Comparison of ENCODE assay signal across 1 cellular context in genomic region chr20:40397483-40397882, GRCh38.
TF ChIP-seq lines count a peak whose summit lies in the region.

No MANE protein-coding gene starts in this region.

TF ChIP-seq in HEK293, 187 proteins besides CTCF, POLR2A, EP300 and RAD21 (continued from another document):
- no peak for TF ChIP-seq KLF9 (tag by site-specific recombination; IDR thresholded peaks at IDR 0.05; ENCODE audit: low read depth)
- TF ChIP-seq TSHZ1 (tag by site-specific recombination; IDR thresholded peaks at IDR 0.05; ENCODE audit: borderline replicate concordance), result no peak
- TF ChIP-seq, protein P1, sequence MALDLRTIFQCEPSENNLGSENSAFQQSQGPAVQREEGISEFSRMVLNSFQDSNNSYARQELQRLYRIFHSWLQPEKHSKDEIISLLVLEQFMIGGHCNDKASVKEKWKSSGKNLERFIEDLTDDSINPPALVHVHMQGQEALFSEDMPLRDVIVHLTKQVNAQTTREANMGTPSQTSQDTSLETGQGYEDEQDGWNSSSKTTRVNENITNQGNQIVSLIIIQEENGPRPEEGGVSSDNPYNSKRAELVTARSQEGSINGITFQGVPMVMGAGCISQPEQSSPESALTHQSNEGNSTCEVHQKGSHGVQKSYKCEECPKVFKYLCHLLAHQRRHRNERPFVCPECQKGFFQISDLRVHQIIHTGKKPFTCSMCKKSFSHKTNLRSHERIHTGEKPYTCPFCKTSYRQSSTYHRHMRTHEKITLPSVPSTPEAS (tag by site-specific recombination; IDR thresholded peaks at IDR 0.05), result no peak
- TF ChIP-seq ZFP41 (tag by site-specific recombination; IDR thresholded peaks at IDR 0.05; ENCODE audit: borderline replicate concordance), result no peak
- TF ChIP-seq, protein P2, sequence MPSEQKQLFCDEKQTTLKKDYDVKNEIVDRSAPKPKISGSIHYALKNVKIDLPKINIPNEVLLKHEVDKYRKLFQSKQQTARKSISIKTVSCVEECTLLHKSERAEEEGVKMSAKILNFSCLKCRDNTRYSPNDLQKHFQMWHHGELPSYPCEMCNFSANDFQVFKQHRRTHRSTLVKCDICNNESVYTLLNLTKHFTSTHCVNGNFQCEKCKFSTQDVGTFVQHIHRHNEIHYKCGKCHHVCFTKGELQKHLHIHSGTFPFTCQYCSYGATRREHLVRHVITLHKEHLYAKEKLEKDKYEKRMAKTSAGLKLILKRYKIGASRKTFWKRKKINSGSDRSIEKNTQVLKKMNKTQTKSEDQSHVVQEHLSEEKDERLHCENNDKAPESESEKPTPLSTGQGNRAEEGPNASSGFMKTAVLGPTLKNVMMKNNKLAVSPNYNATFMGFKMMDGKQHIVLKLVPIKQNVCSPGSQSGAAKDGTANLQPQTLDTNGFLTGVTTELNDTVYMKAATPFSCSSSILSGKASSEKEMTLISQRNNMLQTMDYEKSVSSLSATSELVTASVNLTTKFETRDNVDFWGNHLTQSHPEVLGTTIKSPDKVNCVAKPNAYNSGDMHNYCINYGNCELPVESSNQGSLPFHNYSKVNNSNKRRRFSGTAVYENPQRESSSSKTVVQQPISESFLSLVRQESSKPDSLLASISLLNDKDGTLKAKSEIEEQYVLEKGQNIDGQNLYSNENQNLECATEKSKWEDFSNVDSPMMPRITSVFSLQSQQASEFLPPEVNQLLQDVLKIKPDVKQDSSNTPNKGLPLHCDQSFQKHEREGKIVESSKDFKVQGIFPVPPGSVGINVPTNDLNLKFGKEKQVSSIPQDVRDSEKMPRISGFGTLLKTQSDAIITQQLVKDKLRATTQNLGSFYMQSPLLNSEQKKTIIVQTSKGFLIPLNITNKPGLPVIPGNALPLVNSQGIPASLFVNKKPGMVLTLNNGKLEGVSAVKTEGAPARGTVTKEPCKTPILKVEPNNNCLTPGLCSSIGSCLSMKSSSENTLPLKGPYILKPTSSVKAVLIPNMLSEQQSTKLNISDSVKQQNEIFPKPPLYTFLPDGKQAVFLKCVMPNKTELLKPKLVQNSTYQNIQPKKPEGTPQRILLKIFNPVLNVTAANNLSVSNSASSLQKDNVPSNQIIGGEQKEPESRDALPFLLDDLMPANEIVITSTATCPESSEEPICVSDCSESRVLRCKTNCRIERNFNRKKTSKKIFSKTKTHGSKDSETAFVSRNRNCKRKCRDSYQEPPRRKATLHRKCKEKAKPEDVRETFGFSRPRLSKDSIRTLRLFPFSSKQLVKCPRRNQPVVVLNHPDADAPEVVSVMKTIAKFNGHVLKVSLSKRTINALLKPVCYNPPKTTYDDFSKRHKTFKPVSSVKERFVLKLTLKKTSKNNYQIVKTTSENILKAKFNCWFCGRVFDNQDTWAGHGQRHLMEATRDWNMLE (tag by site-specific recombination; conservative IDR thresholded peaks at IDR 0.05; ENCODE audit: low read depth), result no peak
- no peak for TF ChIP-seq ZNF366 (tag by site-specific recombination; conservative IDR thresholded peaks at IDR 0.05)
- TF ChIP-seq HOXC10 (CRISPR knock-in tag; IDR thresholded peaks at IDR 0.05), result no peak
- TF ChIP-seq ZNF76 (tag by site-specific recombination; IDR thresholded peaks at IDR 0.05; ENCODE audit: borderline replicate concordance, low read depth), result no peak
- no peak for TF ChIP-seq ZNF394 (tag by site-specific recombination; IDR thresholded peaks at IDR 0.05; ENCODE audit: borderline replicate concordance)
- TF ChIP-seq BCL11B (tag by site-specific recombination; IDR thresholded peaks at IDR 0.05; ENCODE audit: low read depth), result no peak
- TF ChIP-seq ZNF211 (tag by site-specific recombination; IDR thresholded peaks at IDR 0.05; ENCODE audit: low read depth), result no peak
- no peak for TF ChIP-seq ZNF274 (IDR thresholded peaks at IDR 0.05; ENCODE audit: low read length)
- TF ChIP-seq ZNF274 (tag by site-specific recombination; IDR thresholded peaks at IDR 0.05; ENCODE audit: borderline replicate concordance), result no peak
- TF ChIP-seq ZNF843 (tag by site-specific recombination; IDR thresholded peaks at IDR 0.05), result no peak
- no peak for TF ChIP-seq SP2 (tag by site-specific recombination; IDR thresholded peaks at IDR 0.05)
